33 cellular contexts compared by ENCODE assay signal in the genomic region with DNA sequence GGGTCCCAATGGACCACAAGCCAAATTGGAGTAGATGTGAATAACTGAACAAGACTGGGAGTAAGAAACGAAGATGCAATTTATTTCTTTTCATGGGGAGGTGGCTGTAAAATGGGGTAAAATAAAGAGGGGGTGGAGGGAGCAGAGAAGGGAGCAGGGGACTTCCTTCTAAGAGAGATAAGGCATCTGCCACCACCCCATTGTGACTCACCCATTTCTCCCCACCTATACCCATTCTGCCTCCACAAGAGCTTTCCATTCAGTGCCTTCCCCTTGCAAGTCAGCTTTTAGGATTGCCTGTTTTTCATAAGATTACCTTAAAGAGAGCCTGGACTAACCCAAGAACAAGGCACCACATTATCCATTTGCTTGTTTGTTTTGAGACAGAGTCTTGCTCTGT.
"Had no signal": no experiment of that assay in that cellular context is flagged by ENCODE, and none has a peak within 500 bp of the region (broad histone marks: within the 10 kb centered on the region; RNA-seq: fewer than 3 reads in every experiment).

No MANE protein-coding gene starts in this region.

- ATAC-seq: activated CD4-positive, CD25-positive, alpha-beta regulatory T cell treated with anti-CD3 and anti-CD28 coated beads, Interleukin-2, amount 50 U/mL, for 24 hours; activated CD8-positive, alpha-beta T cell treated with anti-CD3 and anti-CD28 coated beads for 36 hours; activated T-helper 17 cell treated with anti-CD3 and anti-CD28 coated beads, Interleukin-2, amount 50 U/mL, for 72 hours; esophagus mucosa; T-helper 17 cell had no signal

- H3K9me3 Mint-ChIP-seq: activated CD8-positive, alpha-beta T cell treated with anti-CD3 and anti-CD28 coated beads for 36 hours; activated T-helper 17 cell treated with anti-CD3 and anti-CD28 coated beads, Interleukin-2, amount 50 U/mL, for 72 hours; dendritic cell treated with granulocyte-macrophage colony-stimulating factor and Interleukin-4, amounts not matched to agents 40 ng/mL and 50 ng/mL, for 4 days; endodermal cell; T-helper 2 cell treated with Interferon-gamma antibody and Interleukin-4, amounts not matched to agents 5 μg/mL and 100 μg/mL, for 36 hours had no signal

- H3K27ac ChIP-seq: ascending aorta, breast epithelium, cardiac muscle cell, coronary artery, dorsolateral prefrontal cortex, WERI-Rb-1 had no signal

- H3K9me3 ChIP-seq: ascending aorta, breast epithelium had no signal

- H3K4me3 ChIP-seq: ascending aorta, breast epithelium, cardiac muscle cell, coronary artery, dorsolateral prefrontal cortex had no signal

- H3K36me3 Mint-ChIP-seq: activated naive CD8-positive, alpha-beta T cell; brain had no signal

- H3K27ac Mint-ChIP-seq: activated B cell treated with CpG ODN at 0.5 μM for 24 hours; activated CD8-positive, alpha-beta T cell treated with anti-CD3 and anti-CD28 coated beads for 36 hours; activated naive CD8-positive, alpha-beta T cell; activated T-helper 17 cell treated with anti-CD3 and anti-CD28 coated beads, Interleukin-2, amount 50 U/mL, for 72 hours; brain; dendritic cell treated with granulocyte-macrophage colony-stimulating factor and Interleukin-4, amounts not matched to agents 40 ng/mL and 50 ng/mL, for 4 days; endodermal cell; T-helper 17 cell; T-helper 2 cell treated with Interferon-gamma antibody and Interleukin-4, amounts not matched to agents 5 μg/mL and 100 μg/mL, for 36 hours had no signal

- H3K36me3 ChIP-seq: ascending aorta, breast epithelium, cardiac muscle cell, WERI-Rb-1 had no signal

- DNase-seq: activated B cell treated with CpG ODN at 0.5 μM for 24 hours; activated CD4-positive, alpha-beta T cell treated with anti-CD3 and anti-CD28 coated beads for 48 hours; activated CD4-positive, alpha-beta T cell treated with anti-CD3 and anti-CD28 coated beads, Interleukin-2, amount 50 U/mL, for 1 hour; activated CD4-positive, alpha-beta T cell treated with anti-CD3 and anti-CD28 coated beads, Interleukin-2, amount 50 U/mL, for 48 hours; activated CD8-positive, alpha-beta memory T cell treated with anti-CD3 and anti-CD28 coated beads for 24 hours; activated CD8-positive, alpha-beta T cell treated with anti-CD3 and anti-CD28 coated beads for 36 hours; activated effector memory CD4-positive, alpha-beta T cell treated with Interleukin-2 at 50 U/mL for 16 hours; activated gamma-delta T cell treated with Interleukin-2 at 50 U/mL for 16 hours; activated naive CD4-positive, alpha-beta T cell treated with anti-CD3 and anti-CD28 coated beads, Interleukin-2, amount 50 U/mL, for 16 hours; activated naive CD4-positive, alpha-beta T cell treated with Interleukin-2 at 50 U/mL for 16 hours; activated T-cell treated with anti-CD3 and anti-CD28 coated beads, Interleukin-2, amount 50 U/mL, for 1 hour; central memory CD4-positive, alpha-beta T cell; cerebellar nuclear complex; dorsolateral prefrontal cortex; effector memory CD4-positive, alpha-beta T cell; endodermal cell; foreskin fibroblast; head of caudate nucleus; T-helper 1 cell; T-helper 17 cell; T1000; WERI-Rb-1 had no signal

- H3K4me3 Mint-ChIP-seq: activated B cell treated with CpG ODN at 0.5 μM for 24 hours; activated CD8-positive, alpha-beta T cell treated with anti-CD3 and anti-CD28 coated beads for 36 hours; activated naive CD8-positive, alpha-beta T cell; activated T-helper 17 cell treated with anti-CD3 and anti-CD28 coated beads, Interleukin-2, amount 50 U/mL, for 72 hours; dendritic cell treated with granulocyte-macrophage colony-stimulating factor and Interleukin-4, amounts not matched to agents 40 ng/mL and 50 ng/mL, for 4 days; endodermal cell; T-helper 17 cell; T-helper 2 cell treated with Interferon-gamma antibody and Interleukin-4, amounts not matched to agents 5 μg/mL and 100 μg/mL, for 36 hours had no signal
